In the genomic region with DNA sequence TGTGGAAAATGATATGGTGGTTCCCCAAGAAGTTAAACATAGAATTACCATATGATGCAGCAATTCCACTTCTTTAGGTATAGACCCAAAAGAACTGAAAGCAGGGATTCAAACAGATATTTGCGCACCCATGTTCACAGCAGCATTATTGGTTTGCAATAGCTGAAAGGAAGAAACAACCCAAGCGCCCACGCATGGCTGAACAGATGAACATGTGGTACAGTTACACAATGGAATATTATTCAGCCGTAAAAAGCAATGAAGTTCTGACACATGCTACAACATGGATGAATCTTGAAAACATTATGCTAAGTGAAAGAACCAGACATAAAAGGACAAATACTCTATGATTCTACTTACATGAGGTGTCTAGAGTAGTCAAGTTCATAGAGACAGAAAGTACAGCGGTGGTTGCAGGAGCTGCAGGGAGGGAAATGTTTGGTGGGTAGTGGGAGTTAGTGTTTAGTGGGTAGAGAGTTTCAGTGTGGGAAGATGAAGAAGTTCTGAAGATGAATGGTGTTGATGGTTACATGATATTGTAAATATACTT, we compare ENCODE assay signal across 18 cellular contexts. TPM values are rescaled to one million over a fixed set of nuclear protein-coding genes. Genes with fewer than 3 reads are reported as not detected.
DNase-seq lines count a peak whose midpoint lies in the region; ATAC-seq and TF ChIP-seq lines count a peak whose summit lies in the region.
"Had no signal": no experiment of that assay in that cellular context is flagged by ENCODE, and none has a peak within 500 bp of the region (broad histone marks: within the 10 kb centered on the region; RNA-seq: fewer than 3 reads in every experiment).

No MANE protein-coding gene starts in this region.

- H3K9me3 Mint-ChIP-seq in activated CD4-positive, alpha-beta T cell treated with anti-CD3 and anti-CD28 coated beads, Interleukin-2, amount 10 ng/mL, durations not matched to agents 24 days and 14 days, result peaks cover 3% of the 10 kb centered on the region
- no peaks in the 10 kb centered on the region for H3K9me3 Mint-ChIP-seq in activated naive CD8-positive, alpha-beta T cell (ENCODE audit: low read depth)
- peaks cover 3% of the 10 kb centered on the region for H3K9me3 Mint-ChIP-seq in natural killer cell treated with Interleukin-12 subunit alpha and Interleukin-12 subunit beta and Interleukin-15 and Interleukin-18, amount 100 ng/mL, for 72 hours

- TF ChIP-seq CTCF in HEK293 (tag by site-specific recombination; IDR thresholded peaks at IDR 0.05), result no peak
- no peak for TF ChIP-seq CTCF in upper lobe of right lung (IDR thresholded peaks at IDR 0.05)
- no peak for TF ChIP-seq CTCF in tibial nerve (IDR thresholded peaks at IDR 0.05)

- no peak for DNase-seq in activated CD4-positive, alpha-beta T cell treated with anti-CD3 and anti-CD28 coated beads, Interleukin-2, amount 10 ng/mL, durations not matched to agents 24 days and 14 days
- no peak for DNase-seq in activated CD4-positive, alpha-beta T cell treated with anti-CD3 and anti-CD28 coated beads, Interleukin-2, amount 50 U/mL, for 4 hours
- no peak for DNase-seq in natural killer cell treated with Interleukin-12 subunit alpha and Interleukin-12 subunit beta and Interleukin-15 and Interleukin-18, amount 100 ng/mL, for 72 hours (ENCODE audit: low spot score)
- no peak for DNase-seq in stimulated activated CD4-positive, alpha-beta T cell treated with anti-CD3 and anti-CD28 coated beads, Interleukin-15, amount 100 ng/mL, for 24 hours
- DNase-seq in upper lobe of right lung (no peak), tibial nerve (ENCODE audit: low spot score in 2 of 2) (no peak)
- DNase-seq: COR-L47, NCI-H1436, NCI-H1930, NCI-H226, NCI-H524, NCI-H82 had no signal

- no peak for TF ChIP-seq POLR2A in tibial nerve (IDR thresholded peaks at IDR 0.05)

- H3K27me3 Mint-ChIP-seq in activated CD4-positive, alpha-beta T cell treated with anti-CD3 and anti-CD28 coated beads, Interleukin-2, amount 10 ng/mL, durations not matched to agents 24 days and 14 days, result no peaks in the 10 kb centered on the region
- H3K27me3 Mint-ChIP-seq in activated naive CD8-positive, alpha-beta T cell, result no peaks in the 10 kb centered on the region
- no peaks in the 10 kb centered on the region for H3K27me3 Mint-ChIP-seq in natural killer cell treated with Interleukin-12 subunit alpha and Interleukin-12 subunit beta and Interleukin-15 and Interleukin-18, amount 100 ng/mL, for 72 hours
- H3K27me3 Mint-ChIP-seq: B cell had no signal

- WGBS in tibial nerve, 2 donors, result 95 to 97% methylated on average over 5 of the region's 5 CpGs

- no peak overlapping the region for H3K4me3 ChIP-seq in HEK293 (ENCODE audit: low read depth, low read length)
- H3K4me3 ChIP-seq in upper lobe of right lung, result no peak overlapping the region
- H3K4me3 ChIP-seq in tibial nerve, result no peak overlapping the region
- H3K4me3 ChIP-seq: HAP-1 had no signal

- H3K36me3 Mint-ChIP-seq in activated CD4-positive, alpha-beta T cell treated with anti-CD3 and anti-CD28 coated beads, Interleukin-2, amount 10 ng/mL, durations not matched to agents 24 days and 14 days (ENCODE audit: low read depth), result peaks cover 2% of the 10 kb centered on the region
- H3K36me3 Mint-ChIP-seq in activated naive CD8-positive, alpha-beta T cell, result peaks cover 5% of the 10 kb centered on the region
- no peaks in the 10 kb centered on the region for H3K36me3 Mint-ChIP-seq in natural killer cell treated with Interleukin-12 subunit alpha and Interleukin-12 subunit beta and Interleukin-15 and Interleukin-18, amount 100 ng/mL, for 72 hours

- peaks cover 12% of the 10 kb centered on the region for H3K4me1 Mint-ChIP-seq in activated CD4-positive, alpha-beta T cell treated with anti-CD3 and anti-CD28 coated beads, Interleukin-2, amount 10 ng/mL, durations not matched to agents 24 days and 14 days
- H3K4me1 Mint-ChIP-seq in activated naive CD8-positive, alpha-beta T cell (ENCODE audit: low read depth), result peaks cover 1% of the 10 kb centered on the region
- H3K4me1 Mint-ChIP-seq in natural killer cell treated with Interleukin-12 subunit alpha and Interleukin-12 subunit beta and Interleukin-15 and Interleukin-18, amount 100 ng/mL, for 72 hours (ENCODE audit: low read depth in 2 of 2), result peaks cover 18 to 27% of the 10 kb centered on the region in 2 donors
- H3K4me1 Mint-ChIP-seq: B cell had no signal

- POLR2A ChIA-PET in HEK293 (lab: Yijun Ruan, JAX), result no interaction called here

- no peak for TF ChIP-seq EP300 in tibial nerve (IDR thresholded peaks at IDR 0.05)

- no peak overlapping the region for H3K27ac ChIP-seq in HEK293 (ENCODE audit: extremely low read depth, low read depth, low read length)
- H3K27ac ChIP-seq in upper lobe of right lung, result no peak overlapping the region
- H3K27ac ChIP-seq in tibial nerve, result no peak overlapping the region
- H3K27ac ChIP-seq: HL-60, KMS-11 had no signal

- intact Hi-C loops in activated CD4-positive, alpha-beta T cell treated with anti-CD3 and anti-CD28 coated beads, Interleukin-2, amount 10 ng/mL, durations not matched to agents 24 days and 14 days (cut with micrococcal nuclease), result no loop called here
- intact Hi-C loops in upper lobe of right lung (cut with DNase I), result no loop called here

- H3K4me3 Mint-ChIP-seq in activated CD4-positive, alpha-beta T cell treated with anti-CD3 and anti-CD28 coated beads, Interleukin-2, amount 10 ng/mL, durations not matched to agents 24 days and 14 days, result no peak overlapping the region
- no peak overlapping the region for H3K4me3 Mint-ChIP-seq in activated naive CD8-positive, alpha-beta T cell
- no peak overlapping the region for H3K4me3 Mint-ChIP-seq in natural killer cell treated with Interleukin-12 subunit alpha and Interleukin-12 subunit beta and Interleukin-15 and Interleukin-18, amount 100 ng/mL, for 72 hours
- H3K4me3 Mint-ChIP-seq: B cell had no signal

- H3K9me3 ChIP-seq in HEK293 (ENCODE audit: control insufficient read depth, insufficient read depth, low read depth, low read length) (no peaks in the 10 kb centered on the region), upper lobe of right lung (no peaks in the 10 kb centered on the region), tibial nerve (no peaks in the 10 kb centered on the region)
- H3K9me3 ChIP-seq: HAP-1 had no signal

- CTCF ChIA-PET in HEK293 (lab: Yijun Ruan, JAX), result no interaction called here

- no peak for ATAC-seq in natural killer cell treated with Interleukin-12 subunit alpha and Interleukin-12 subunit beta and Interleukin-15 and Interleukin-18, amount 100 ng/mL, for 72 hours
- no peak for ATAC-seq in upper lobe of right lung

- H3K36me3 ChIP-seq in HEK293 (ENCODE audit: control insufficient read depth in 2 of 2, insufficient read depth in 1 of 2, low read length in 2 of 2), result no peaks in the 10 kb centered on the region
- no peaks in the 10 kb centered on the region for H3K36me3 ChIP-seq in upper lobe of right lung
- H3K36me3 ChIP-seq in tibial nerve, result peaks cover 0 to 29% (median 0%) of the 10 kb centered on the region in 3 donors
- H3K36me3 ChIP-seq: HAP-1 had no signal

- H3K4me1 ChIP-seq in HEK293 (ENCODE audit: control insufficient read depth, insufficient read depth, low read length) (no peaks in the 10 kb centered on the region), upper lobe of right lung (no peaks in the 10 kb centered on the region), tibial nerve (no peaks in the 10 kb centered on the region)
- H3K4me1 ChIP-seq: HAP-1 had no signal

- H3K27ac Mint-ChIP-seq in activated CD4-positive, alpha-beta T cell treated with anti-CD3 and anti-CD28 coated beads, Interleukin-2, amount 10 ng/mL, durations not matched to agents 24 days and 14 days, result peak overlapping the region; percentile 56
- H3K27ac Mint-ChIP-seq in activated naive CD8-positive, alpha-beta T cell, result peak overlapping the region; percentile 47
- H3K27ac Mint-ChIP-seq in natural killer cell treated with Interleukin-12 subunit alpha and Interleukin-12 subunit beta and Interleukin-15 and Interleukin-18, amount 100 ng/mL, for 72 hours, result peak overlapping the region; percentile 10 to 36
- H3K27ac Mint-ChIP-seq: B cell had no signal

- H3K27me3 ChIP-seq in upper lobe of right lung (no peaks in the 10 kb centered on the region), tibial nerve (no peaks in the 10 kb centered on the region)

TF ChIP-seq in HEK293, 187 proteins besides CTCF, POLR2A, EP300 and RAD21 (continues in another document):
- TF ChIP-seq ZNF768 (tag by site-specific recombination; IDR thresholded peaks at IDR 0.05) (no peak), ZNF155 (tag by site-specific recombination; IDR thresholded peaks at IDR 0.05) (no peak), MYNN (tag by site-specific recombination; IDR thresholded peaks at IDR 0.05; ENCODE audit: borderline replicate concordance) (no peak), ZNF146 (tag by site-specific recombination; IDR thresholded peaks at IDR 0.05) (peak; percentile 47)
- TF ChIP-seq, protein P1, sequence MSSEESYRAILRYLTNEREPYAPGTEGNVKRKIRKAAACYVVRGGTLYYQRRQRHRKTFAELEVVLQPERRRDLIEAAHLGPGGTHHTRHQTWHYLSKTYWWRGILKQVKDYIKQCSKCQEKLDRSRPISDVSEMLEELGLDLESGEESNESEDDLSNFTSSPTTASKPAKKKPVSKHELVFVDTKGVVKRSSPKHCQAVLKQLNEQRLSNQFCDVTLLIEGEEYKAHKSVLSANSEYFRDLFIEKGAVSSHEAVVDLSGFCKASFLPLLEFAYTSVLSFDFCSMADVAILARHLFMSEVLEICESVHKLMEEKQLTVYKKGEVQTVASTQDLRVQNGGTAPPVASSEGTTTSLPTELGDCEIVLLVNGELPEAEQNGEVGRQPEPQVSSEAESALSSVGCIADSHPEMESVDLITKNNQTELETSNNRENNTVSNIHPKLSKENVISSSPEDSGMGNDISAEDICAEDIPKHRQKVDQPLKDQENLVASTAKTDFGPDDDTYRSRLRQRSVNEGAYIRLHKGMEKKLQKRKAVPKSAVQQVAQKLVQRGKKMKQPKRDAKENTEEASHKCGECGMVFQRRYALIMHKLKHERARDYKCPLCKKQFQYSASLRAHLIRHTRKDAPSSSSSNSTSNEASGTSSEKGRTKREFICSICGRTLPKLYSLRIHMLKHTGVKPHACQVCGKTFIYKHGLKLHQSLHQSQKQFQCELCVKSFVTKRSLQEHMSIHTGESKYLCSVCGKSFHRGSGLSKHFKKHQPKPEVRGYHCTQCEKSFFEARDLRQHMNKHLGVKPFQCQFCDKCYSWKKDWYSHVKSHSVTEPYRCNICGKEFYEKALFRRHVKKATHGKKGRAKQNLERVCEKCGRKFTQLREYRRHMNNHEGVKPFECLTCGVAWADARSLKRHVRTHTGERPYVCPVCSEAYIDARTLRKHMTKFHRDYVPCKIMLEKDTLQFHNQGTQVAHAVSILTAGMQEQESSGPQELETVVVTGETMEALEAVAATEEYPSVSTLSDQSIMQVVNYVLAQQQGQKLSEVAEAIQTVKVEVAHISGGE (tag by site-specific recombination; conservative IDR thresholded peaks at IDR 0.05; ENCODE audit: low read depth), result no peak

RNA-seq across cellular contexts. Expression of gene ASPRV1, which starts 26.7 kb away (rescaled TPM):
- total RNA-seq in activated CD4-positive, alpha-beta T cell treated with anti-CD3 and anti-CD28 coated beads, Interleukin-2, amount 10 ng/mL, durations not matched to agents 24 days and 14 days, result 0.75 and 1.4 TPM in 2 replicates
- under 1 TPM; 0.55 to 0.84 TPM for total RNA-seq in natural killer cell treated with Interleukin-12 subunit alpha and Interleukin-12 subunit beta and Interleukin-15 and Interleukin-18, amount 100 ng/mL, for 72 hours
- total RNA-seq in upper lobe of right lung (2.1 TPM), tibial nerve (10 to 100 TPM in 1 of 4 donors, 1 to 10 TPM in 3; 2.5 to 11.2 (median 5.1) TPM)
